In genomic region chr7:6320791-6321190, GRCh38 we compare ENCODE assay signal across 22 cellular contexts.
"Had no signal": no experiment of that assay in that cellular context is flagged by ENCODE, and none has a peak within 500 bp of the region (broad histone marks: within the 10 kb centered on the region; RNA-seq: fewer than 3 reads in every experiment).

No MANE protein-coding gene starts in this region.

- DNase-seq: activated B cell treated with CpG ODN at 0.5 μM for 24 hours; activated CD4-positive, alpha-beta T cell treated with anti-CD3 and anti-CD28 coated beads for 36 hours; activated CD4-positive, alpha-beta T cell treated with anti-CD3 and anti-CD28 coated beads, Interleukin-2, amount 50 U/mL, for 4 hours; activated CD8-positive, alpha-beta memory T cell treated with anti-CD3 and anti-CD28 coated beads for 24 hours; activated CD8-positive, alpha-beta memory T cell treated with anti-CD3 and anti-CD28 coated beads, Interleukin-2, amount 50 U/mL, for 4 hours; activated T-cell treated with anti-CD3 and anti-CD28 coated beads, Interleukin-2, amount 50 U/mL, for 24 hours; aorta; dermis blood vessel endothelial cell; effector CD8-positive, alpha-beta T cell; erythroblast; foreskin fibroblast; heart right ventricle; islet precursor cell; left colon; retina; stimulated activated CD4-positive, alpha-beta T cell treated with anti-CD3 and anti-CD28 coated beads, Interleukin-2, amount 100 ng/mL, for 48 hours; stimulated activated CD8-positive, alpha-beta memory T cell treated with anti-CD3 and anti-CD28 coated beads, Interleukin-4, amount 100 ng/mL, for 48 hours; stimulated activated naive B cell treated with anti-CD40 and anti-IgM and Interleukin-4, amounts not matched to agents 10 μg/mL and 1 μg/mL and 100 μg/mL, for 72 hours; testis had no signal

- H3K36me3 ChIP-seq: heart right ventricle had no signal

- ATAC-seq: activated CD4-positive, alpha-beta T cell treated with anti-CD3 and anti-CD28 coated beads for 36 hours; activated naive CD4-positive, alpha-beta T cell treated with anti-CD3 and anti-CD28 coated beads, Interleukin-2, amount 50 U/mL, for 72 hours; activated T-helper 17 cell treated with anti-CD3 and anti-CD28 coated beads, Interleukin-2, amount 50 U/mL, for 72 hours; heart right ventricle; left colon; natural killer cell treated with Interleukin-12 subunit alpha and Interleukin-12 subunit beta and Interleukin-15 and Interleukin-18, amount 100 ng/mL, for 72 hours; stimulated activated naive B cell treated with anti-CD40 and anti-IgM and Interleukin-4, amounts not matched to agents 10 μg/mL and 1 μg/mL and 100 μg/mL, for 72 hours had no signal

- H3K27me3 ChIP-seq: heart right ventricle, testis had no signal

- H3K27ac ChIP-seq: heart right ventricle, testis had no signal

- H3K9me3 ChIP-seq: heart right ventricle, testis had no signal

- H3K4me3 ChIP-seq: heart right ventricle, testis had no signal
